ENCODE assay signal across 33 cellular contexts in genomic region chr22:25874327-25874726, GRCh38.
DNase-seq lines count a peak whose midpoint lies in the region; ATAC-seq and TF ChIP-seq lines count a peak whose summit lies in the region.
"Had no signal": no experiment of that assay in that cellular context is flagged by ENCODE, and none has a peak within 500 bp of the region (broad histone marks: within the 10 kb centered on the region; RNA-seq: fewer than 3 reads in every experiment).

No MANE protein-coding gene starts in this region.

- H4K8ac ChIP-seq in IMR-90 (ENCODE audit: low read depth in 2 of 2, low read length in 2 of 2) (no peak overlapping the region), trophoblast cell (ENCODE audit: low read depth, low read length) (no peak overlapping the region)

- no peak overlapping the region for H2BK15ac ChIP-seq in IMR-90 (ENCODE audit: low read depth, low read length)

- H3K36me3 Mint-ChIP-seq in WTC11, result no peaks in the 10 kb centered on the region
- no peaks in the 10 kb centered on the region for H3K36me3 Mint-ChIP-seq in activated naive CD8-positive, alpha-beta T cell treated with anti-CD3 and anti-CD28 coated beads, Interleukin-2, amount 50 U/mL, for 24 hours (ENCODE audit: low read depth)
- H3K36me3 Mint-ChIP-seq: CD14-positive monocyte; CD4-positive, alpha-beta memory T cell; CD4-positive, CD25-positive, alpha-beta regulatory T cell; CD8-positive, alpha-beta memory T cell; CD8-positive, alpha-beta T cell had no signal

- no peak overlapping the region for H3K4me3 Mint-ChIP-seq in WTC11
- no peak overlapping the region for H3K4me3 Mint-ChIP-seq in activated naive CD8-positive, alpha-beta T cell treated with anti-CD3 and anti-CD28 coated beads, Interleukin-2, amount 50 U/mL, for 24 hours
- H3K4me3 Mint-ChIP-seq: B cell; CD14-positive monocyte; CD4-positive, alpha-beta memory T cell; CD4-positive, alpha-beta T cell; CD4-positive, CD25-positive, alpha-beta regulatory T cell; CD8-positive, alpha-beta memory T cell; CD8-positive, alpha-beta T cell had no signal

- no peak overlapping the region for H3K4me3 ChIP-seq in IMR-90 (ENCODE audit: insufficient read depth, low read depth, low read length)
- H3K4me3 ChIP-seq in coronary artery, result no peak overlapping the region
- no peak overlapping the region for H3K4me3 ChIP-seq in trophoblast cell (ENCODE audit: low read depth, low read length)
- no peak overlapping the region for H3K4me3 ChIP-seq in OCI-LY7 (ENCODE audit: low read depth, low read length, poor library complexity, severe bottlenecking)
- H3K4me3 ChIP-seq: A549; BLaER1; BLaER1 treated with 17β-estradiol and CSF1 and Interleukin-3, amounts not matched to agents 10 nM and 100 nM had no signal

- no peak overlapping the region for H3K4me2 ChIP-seq in IMR-90 (ENCODE audit: low read depth, low read length)
- H3K4me2 ChIP-seq in trophoblast cell (ENCODE audit: low read length), result no peak overlapping the region
- H3K4me2 ChIP-seq in OCI-LY7 (ENCODE audit: low read length), result no peak overlapping the region
- H3K4me2 ChIP-seq: A549; BLaER1; BLaER1 treated with 17β-estradiol and CSF1 and Interleukin-3, amounts not matched to agents 10 nM and 100 nM had no signal

- H3K36me3 ChIP-seq in IMR-90 (ENCODE audit: control insufficient read depth, insufficient read depth, low read length) (no peaks in the 10 kb centered on the region), trophoblast cell (ENCODE audit: control insufficient read depth in 1 of 2, insufficient read depth in 2 of 2, low read length in 2 of 2) (no peaks in the 10 kb centered on the region), OCI-LY7 (ENCODE audit: insufficient read depth, low read length) (no peaks in the 10 kb centered on the region)
- H3K36me3 ChIP-seq: BE2C; BLaER1; BLaER1 treated with 17β-estradiol and CSF1 and Interleukin-3, amounts not matched to agents 10 nM and 100 nM had no signal

- H2BK120ac ChIP-seq in IMR-90 (ENCODE audit: low read depth, low read length) (no peak overlapping the region), trophoblast cell (ENCODE audit: insufficient read depth, low read length, poor library complexity) (no peak overlapping the region)

- H2BK20ac ChIP-seq in IMR-90 (ENCODE audit: low read depth, low read length), result no peak overlapping the region

- no peak for TF ChIP-seq RAD21 in IMR-90 (IDR thresholded peaks at IDR 0.05; ENCODE audit: low read length)

- H4K91ac ChIP-seq in IMR-90 (ENCODE audit: insufficient read depth, low read depth, low read length) (no peak overlapping the region), trophoblast cell (ENCODE audit: low read depth, low read length) (no peak overlapping the region)

- POLR2A ChIA-PET in IMR-90 (lab: Charles Lee; ENCODE audit: unreplicated experiment), result no interaction called here
- POLR2A ChIA-PET in WTC11 (lab: Charles Lee), result no interaction called here
- POLR2A ChIA-PET in OCI-LY7 (lab: Charles Lee), result no interaction called here

- CTCF ChIA-PET in IMR-90 (lab: Yijun Ruan, JAX) (no interaction called here), WTC11 (lab: Charles Lee) (no interaction called here), OCI-LY7 (lab: Charles Lee; ENCODE audit: unreplicated experiment) (no interaction called here)

- 80% methylated on average over 7 of the region's 11 CpGs; no CpG with 5 or more reads in 1 of the 2 experiments for WGBS in IMR-90 (ENCODE audit: extremely low coverage in 2 of 2, insufficient read length in 1 of 2), 2 experiments
- no CpG with 5 or more reads among the region's 11 CpGs for WGBS in trophoblast cell (ENCODE audit: extremely low coverage, insufficient coverage, insufficient read length)

- H4K12ac ChIP-seq in trophoblast cell (ENCODE audit: low read depth, low read length), result no peak overlapping the region

- no peak overlapping the region for H3K27ac ChIP-seq in IMR-90 (ENCODE audit: insufficient read depth, low read length)
- H3K27ac ChIP-seq in coronary artery, result no peak overlapping the region
- H3K27ac ChIP-seq in trophoblast cell (ENCODE audit: low read depth, low read length), result no peak overlapping the region
- no peak overlapping the region for H3K27ac ChIP-seq in OCI-LY7 (ENCODE audit: low read depth, low read length, poor library complexity, severe bottlenecking)
- H3K27ac ChIP-seq: 22Rv1; A549; BLaER1; BLaER1 treated with 17β-estradiol and CSF1 and Interleukin-3, amounts not matched to agents 10 nM and 100 nM; C4-2B had no signal

- no peaks in the 10 kb centered on the region for H3K27me3 Mint-ChIP-seq in WTC11 (ENCODE audit: low read depth)
- peaks cover 11% of the 10 kb centered on the region for H3K27me3 Mint-ChIP-seq in activated naive CD8-positive, alpha-beta T cell treated with anti-CD3 and anti-CD28 coated beads, Interleukin-2, amount 50 U/mL, for 24 hours

- no peak for TF ChIP-seq CTCF in IMR-90 (conservative IDR thresholded peaks at IDR 0.05; ENCODE audit: low read depth, low read length)
- no peak for TF ChIP-seq CTCF in coronary artery (IDR thresholded peaks at IDR 0.05)
- no peak for TF ChIP-seq CTCF in WTC11 (IDR thresholded peaks at IDR 0.05)
- no peak for TF ChIP-seq CTCF in OCI-LY7 (conservative IDR thresholded peaks at IDR 0.05; ENCODE audit: low read length)

- peaks cover 12% of the 10 kb centered on the region for H3K4me1 Mint-ChIP-seq in WTC11
- H3K4me1 Mint-ChIP-seq in activated naive CD8-positive, alpha-beta T cell treated with anti-CD3 and anti-CD28 coated beads, Interleukin-2, amount 50 U/mL, for 24 hours, result no peaks in the 10 kb centered on the region
- H3K4me1 Mint-ChIP-seq: B cell; CD14-positive monocyte; CD4-positive, alpha-beta memory T cell; CD4-positive, CD25-positive, alpha-beta regulatory T cell; CD8-positive, alpha-beta memory T cell had no signal

- no peaks in the 10 kb centered on the region for H3K79me2 ChIP-seq in trophoblast cell (ENCODE audit: control insufficient read depth, insufficient read depth, low read length, poor library complexity)
- no peaks in the 10 kb centered on the region for H3K79me2 ChIP-seq in OCI-LY7 (ENCODE audit: insufficient read depth, low read depth, low read length)

- H2AK5ac ChIP-seq in IMR-90 (ENCODE audit: low read depth, low read length) (no peak overlapping the region), trophoblast cell (ENCODE audit: low read length) (no peak overlapping the region)

- no peak overlapping the region for H4K5ac ChIP-seq in IMR-90 (ENCODE audit: low read depth, low read length)

- H3K79me1 ChIP-seq in IMR-90 (ENCODE audit: low read depth in 1 of 2, low read length in 2 of 2), result no peaks in the 10 kb centered on the region
- H3K79me1 ChIP-seq in trophoblast cell (ENCODE audit: low read length), result no peaks in the 10 kb centered on the region

- dilution Hi-C loops in IMR-90 (cut with HindIII; ENCODE audit: low sequenced_read_pairs, unreplicated experiment), result no loop called here

- intact Hi-C loops in IMR-90 (cut with micrococcal nuclease) (no loop called here), OCI-LY7 (cut with micrococcal nuclease; ENCODE audit: unreplicated experiment) (no loop called here)

- H2BK12ac ChIP-seq in trophoblast cell (ENCODE audit: low read length), result no peak overlapping the region

- H3K18ac ChIP-seq in IMR-90 (ENCODE audit: low read depth, low read length) (no peak overlapping the region), trophoblast cell (ENCODE audit: low read length) (no peak overlapping the region)

- no peak for TF ChIP-seq POLR2A in IMR-90 (IDR thresholded peaks at IDR 0.05; ENCODE audit: low read depth, low read length)

- H3K9me1 ChIP-seq in IMR-90 (ENCODE audit: insufficient read depth, low read length), result no peaks in the 10 kb centered on the region

- no peaks in the 10 kb centered on the region for H3K9me2 ChIP-seq in OCI-LY7 (ENCODE audit: insufficient read depth, low read length)

- no peak for ATAC-seq in IMR-90 (ENCODE audit: low read depth)
- ATAC-seq in WTC11, result no peak
- no peak for ATAC-seq in activated naive CD8-positive, alpha-beta T cell treated with anti-CD3 and anti-CD28 coated beads, Interleukin-2, amount 50 U/mL, for 24 hours
- ATAC-seq: A549; CD8-positive, alpha-beta T cell had no signal

- H3K4ac ChIP-seq in IMR-90 (ENCODE audit: low read depth, low read length) (no peak overlapping the region), trophoblast cell (ENCODE audit: low read depth, low read length) (no peak overlapping the region)

- H2AFZ ChIP-seq in IMR-90 (replicated peaks; ENCODE audit: low read length, poor library complexity) (no peak overlapping the region), trophoblast cell (ENCODE audit: insufficient read depth, low read length, poor library complexity) (no peak overlapping the region), OCI-LY7 (ENCODE audit: low read length) (no peak overlapping the region)

- no peaks in the 10 kb centered on the region for H3K27me3 ChIP-seq in IMR-90 (ENCODE audit: control insufficient read depth, insufficient read depth, low read length)
- H3K27me3 ChIP-seq in trophoblast cell (ENCODE audit: insufficient read depth, low read length), result no peaks in the 10 kb centered on the region
- H3K27me3 ChIP-seq: BE2C; BLaER1; BLaER1 treated with 17β-estradiol and CSF1 and Interleukin-3, amounts not matched to agents 10 nM and 100 nM had no signal

- H3K23ac ChIP-seq in IMR-90 (ENCODE audit: low read depth, low read length) (no peak overlapping the region), trophoblast cell (ENCODE audit: low read length) (no peak overlapping the region)

- H2BK5ac ChIP-seq in IMR-90 (ENCODE audit: low read depth, low read length, poor library complexity, severe bottlenecking) (no peak overlapping the region), trophoblast cell (ENCODE audit: low read depth, low read length, poor library complexity) (no peak overlapping the region)

- H4K20me1 ChIP-seq in IMR-90 (ENCODE audit: insufficient read depth, low read length) (no peaks in the 10 kb centered on the region), OCI-LY7 (ENCODE audit: insufficient read depth, low read length) (no peaks in the 10 kb centered on the region)
- H4K20me1 ChIP-seq: BLaER1; BLaER1 treated with 17β-estradiol and CSF1 and Interleukin-3, amounts not matched to agents 10 nM and 100 nM had no signal

- in situ Hi-C loops in IMR-90 (cut with MboI; ENCODE audit: low sequenced_read_pairs), result no loop called here

- BruUV-seq in IMR-90 (replicated peaks; lab: Mats Ljungman, UMichigan), result no TSS peak
- BruUV-seq in OCI-LY7 (replicated peaks; lab: Mats Ljungman, UMichigan), result no TSS peak

- H3K4me1 ChIP-seq in IMR-90 (ENCODE audit: control insufficient read depth, insufficient read depth, low read length), result no peaks in the 10 kb centered on the region
- H3K4me1 ChIP-seq in trophoblast cell (ENCODE audit: control insufficient read depth in 1 of 2, insufficient read depth in 2 of 2, low read length in 2 of 2), result no peaks in the 10 kb centered on the region
- H3K4me1 ChIP-seq in OCI-LY7 (ENCODE audit: insufficient read depth, low read length, poor library complexity, severe bottlenecking), result no peaks in the 10 kb centered on the region
- H3K4me1 ChIP-seq: A549, BE2C, Caco-2 had no signal

- H3K27ac Mint-ChIP-seq in WTC11, result no peak overlapping the region
- no peak overlapping the region for H3K27ac Mint-ChIP-seq in activated naive CD8-positive, alpha-beta T cell treated with anti-CD3 and anti-CD28 coated beads, Interleukin-2, amount 50 U/mL, for 24 hours
- H3K27ac Mint-ChIP-seq: B cell; CD14-positive monocyte; CD4-positive, alpha-beta T cell; CD4-positive, CD25-positive, alpha-beta regulatory T cell; CD8-positive, alpha-beta memory T cell; CD8-positive, alpha-beta T cell had no signal

- H3K9me3 ChIP-seq in IMR-90 (ENCODE audit: control insufficient read depth, insufficient read depth, low read length), result peaks cover 11% of the 10 kb centered on the region; the same call in 1 of the 2 replicates
- H3K9me3 ChIP-seq in trophoblast cell (ENCODE audit: insufficient read depth, low read depth, low read length), result no peaks in the 10 kb centered on the region
- H3K9me3 ChIP-seq in OCI-LY7 (ENCODE audit: low read length), result no peaks in the 10 kb centered on the region
- H3K9me3 ChIP-seq: A549; BE2C; BLaER1; BLaER1 treated with 17β-estradiol and CSF1 and Interleukin-3, amounts not matched to agents 10 nM and 100 nM; Caco-2 had no signal

- no peak overlapping the region for H3K9ac ChIP-seq in IMR-90 (ENCODE audit: low read depth, low read length)
- H3K9ac ChIP-seq in trophoblast cell (ENCODE audit: low read length), result no peak overlapping the region
- H3K9ac ChIP-seq: BLaER1; BLaER1 treated with 17β-estradiol and CSF1 and Interleukin-3, amounts not matched to agents 10 nM and 100 nM had no signal

- no peaks in the 10 kb centered on the region for H3K9me3 Mint-ChIP-seq in WTC11
- no peaks in the 10 kb centered on the region for H3K9me3 Mint-ChIP-seq in activated naive CD8-positive, alpha-beta T cell treated with anti-CD3 and anti-CD28 coated beads, Interleukin-2, amount 50 U/mL, for 24 hours
- H3K9me3 Mint-ChIP-seq: CD4-positive, alpha-beta T cell; CD4-positive, CD25-positive, alpha-beta regulatory T cell; CD8-positive, alpha-beta memory T cell; CD8-positive, alpha-beta T cell had no signal

- H3K14ac ChIP-seq in IMR-90 (replicated peaks; ENCODE audit: low read depth, low read length) (no peak overlapping the region), trophoblast cell (ENCODE audit: low read length) (no peak overlapping the region)

- DNase-seq in IMR-90, result no peak
- peak; percentile 68 for DNase-seq in coronary artery (ENCODE audit: low spot score)
- peak; percentile 9 to 46 for DNase-seq in trophoblast cell
- no peak for DNase-seq in WTC11 (ENCODE audit: low spot score)
- DNase-seq in activated naive CD8-positive, alpha-beta T cell treated with anti-CD3 and anti-CD28 coated beads, Interleukin-2, amount 50 U/mL, for 24 hours, result no peak
- no peak for DNase-seq in OCI-LY7 (ENCODE audit: low spot score)
- DNase-seq: 8988T; ACHN; AML-193; BE2C; C1 segment of cervical spinal cord; Caco-2; Calu3; CD4-positive, alpha-beta memory T cell; CD4-positive, alpha-beta T cell; CD4-positive, CD25-positive, alpha-beta regulatory T cell; CD8-positive, alpha-beta memory T cell; CD8-positive, alpha-beta T cell; COR-L47; DMS 273 treated with DMSO at 0.1 percent for 48 hours; DMS153; DMS53; DMS79; DMS79 treated with DMSO at 0.1 percent for 48 hours; DND-41; EL had no signal

- no peak overlapping the region for H3K56ac ChIP-seq in IMR-90 (ENCODE audit: extremely low read depth, insufficient read depth, low read length)

- H2AK9ac ChIP-seq in IMR-90 (replicated peaks; ENCODE audit: low read depth, low read length, poor library complexity), result peak overlapping the region; percentile 13

Comparison
In these comparisons a context has a peak if more than half of its experiments do, and no peak if none do; other contexts are left out.
1. DNase-seq: peak in coronary artery (single experiment) and trophoblast cell (2 of 2); none in IMR-90 (single experiment), WTC11 (single experiment), activated naive CD8-positive, alpha-beta T cell treated with anti-CD3 and anti-CD28 coated beads, Interleukin-2, amount 50 U/mL, for 24 hours (single experiment) and OCI-LY7 (single experiment).